In genomic region chr19:30567535-30568232, GRCh38 we compare ENCODE assay signal across 31 cellular contexts.
DNase-seq lines count a peak whose midpoint lies in the region; ATAC-seq, FAIRE-seq and TF ChIP-seq lines count a peak whose summit lies in the region.
"Had no signal": no experiment of that assay in that cellular context is flagged by ENCODE, and none has a peak within 500 bp of the region (broad histone marks: within the 10 kb centered on the region; RNA-seq: fewer than 3 reads in every experiment).

No MANE protein-coding gene starts in this region.

- H3K36me3 ChIP-seq in adipocyte (ENCODE audit: control insufficient read depth, insufficient read depth, low read length, severe bottlenecking), result no peaks in the 10 kb centered on the region
- H3K36me3 ChIP-seq: BLaER1 treated with 17β-estradiol and CSF1 and Interleukin-3, amounts not matched to agents 10 nM and 100 nM; cardiac muscle cell had no signal

- H3K4me1 Mint-ChIP-seq in nephron progenitor cell, result peaks cover 42% of the 10 kb centered on the region
- no peaks in the 10 kb centered on the region for H3K4me1 Mint-ChIP-seq in activated CD8-positive, alpha-beta T cell treated with anti-CD3 and anti-CD28 coated beads, Interleukin-2, amount 10 ng/mL, durations not matched to agents 7 days and 5 days (ENCODE audit: low read depth)
- H3K4me1 Mint-ChIP-seq: natural killer cell; stimulated activated effector memory CD8-positive, alpha-beta T cell treated with anti-CD3 and anti-CD28 coated beads, Interleukin-12 subunit alpha, Interleukin-12 subunit beta, amount 100 ng/mL, for 72 hours had no signal

- DNase-seq in D721Med (ENCODE audit: insufficient read length, low spot score) (no peak), NCI-H526 (lab: John Stamatoyannopoulos, UW) (peak; percentile 39 to 41), adipocyte (ENCODE audit: low read depth) (peak; percentile 4), nephron progenitor cell (peak; percentile 20), SIG-M5 treated with dmso at 0.1 percent for 504 hours (lab: John Stamatoyannopoulos, UW; ENCODE audit: unreplicated experiment) (no peak)
- DNase-seq in activated CD8-positive, alpha-beta T cell treated with anti-CD3 and anti-CD28 coated beads, Interleukin-2, amount 10 ng/mL, durations not matched to agents 7 days and 5 days, result no peak
- DNase-seq: activated CD4-positive, alpha-beta T cell treated with anti-CD3 and anti-CD28 coated beads for 4 hours; activated CD8-positive, alpha-beta memory T cell treated with anti-CD3 and anti-CD28 coated beads for 24 hours; activated T-cell treated with anti-CD3 and anti-CD28 coated beads for 4 hours; aorta; cortex of kidney; effector memory CD8-positive, alpha-beta T cell; GOT3; HFFc6; islet precursor cell; MV-4-11; natural killer cell; NCI-H1436; NCI-H2081 treated with DMSO at 0.1 percent for 48 hours; stimulated activated CD4-positive, alpha-beta T cell treated with anti-CD3 and anti-CD28 coated beads, Interleukin-15, amount 100 ng/mL, for 24 hours; T1000; trophoblast cell had no signal

- H3K27me3 Mint-ChIP-seq in nephron progenitor cell (ENCODE audit: low read depth, poor library complexity), result peaks cover 28% of the 10 kb centered on the region
- no peaks in the 10 kb centered on the region for H3K27me3 Mint-ChIP-seq in activated CD8-positive, alpha-beta T cell treated with anti-CD3 and anti-CD28 coated beads, Interleukin-2, amount 10 ng/mL, durations not matched to agents 7 days and 5 days (ENCODE audit: low read depth)
- H3K27me3 Mint-ChIP-seq: activated naive CD8-positive, alpha-beta T cell; effector memory CD8-positive, alpha-beta T cell; IgD-negative memory B cell had no signal

- no peaks in the 10 kb centered on the region for H3K9me3 ChIP-seq in adipocyte (ENCODE audit: control insufficient read depth, low read length)
- H3K9me3 ChIP-seq: BLaER1 treated with 17β-estradiol and CSF1 and Interleukin-3, amounts not matched to agents 10 nM and 100 nM had no signal

- H3K4me3 ChIP-seq in adipocyte (ENCODE audit: low read length), result no peak overlapping the region
- H3K4me3 ChIP-seq: BLaER1 treated with 17β-estradiol and CSF1 and Interleukin-3, amounts not matched to agents 10 nM and 100 nM; cardiac muscle cell had no signal

- peak; percentile 82 for FAIRE-seq in D721Med (lab: Jason Lieb, UNC)
- FAIRE-seq: GM19239 had no signal

- ATAC-seq in activated CD8-positive, alpha-beta T cell treated with anti-CD3 and anti-CD28 coated beads, Interleukin-2, amount 10 ng/mL, durations not matched to agents 7 days and 5 days, result no peak
- ATAC-seq in HG02623 (IDR thresholded peaks at IDR 0.05; ENCODE audit: unreplicated experiment) (no peak), HG03159 (IDR thresholded peaks at IDR 0.05; ENCODE audit: unreplicated experiment) (no peak)
- ATAC-seq: effector memory CD8-positive, alpha-beta T cell; natural killer cell; Right ventricle myocardium inferior; stimulated activated effector memory CD8-positive, alpha-beta T cell treated with anti-CD3 and anti-CD28 coated beads, Interleukin-12 subunit alpha, Interleukin-12 subunit beta, amount 100 ng/mL, for 72 hours had no signal

- no peaks in the 10 kb centered on the region for H3K9me3 Mint-ChIP-seq in nephron progenitor cell
- H3K9me3 Mint-ChIP-seq in activated CD8-positive, alpha-beta T cell treated with anti-CD3 and anti-CD28 coated beads, Interleukin-2, amount 10 ng/mL, durations not matched to agents 7 days and 5 days (ENCODE audit: insufficient read depth), result no peaks in the 10 kb centered on the region
- H3K9me3 Mint-ChIP-seq: effector memory CD8-positive, alpha-beta T cell; natural killer cell had no signal

- no peak overlapping the region for H3K27ac Mint-ChIP-seq in nephron progenitor cell
- H3K27ac Mint-ChIP-seq in activated CD8-positive, alpha-beta T cell treated with anti-CD3 and anti-CD28 coated beads, Interleukin-2, amount 10 ng/mL, durations not matched to agents 7 days and 5 days, result no peak overlapping the region
- H3K27ac Mint-ChIP-seq: activated naive CD8-positive, alpha-beta T cell; effector memory CD8-positive, alpha-beta T cell; HFFc6; IgD-negative memory B cell; natural killer cell; stimulated activated effector memory CD8-positive, alpha-beta T cell treated with anti-CD3 and anti-CD28 coated beads, Interleukin-12 subunit alpha, Interleukin-12 subunit beta, amount 100 ng/mL, for 72 hours had no signal

- CTCF ChIA-PET in activated CD8-positive, alpha-beta T cell treated with anti-CD3 and anti-CD28 coated beads, Interleukin-2, amount 10 ng/mL, durations not matched to agents 7 days and 5 days (lab: Charles Lee), result no interaction called here

- no peaks in the 10 kb centered on the region for H3K4me1 ChIP-seq in adipocyte (ENCODE audit: control insufficient read depth, insufficient read depth, low read length)
- H3K4me1 ChIP-seq: BLaER1 treated with 17β-estradiol and CSF1 and Interleukin-3, amounts not matched to agents 10 nM and 100 nM had no signal

- peaks cover 5% of the 10 kb centered on the region for H3K27me3 ChIP-seq in adipocyte (replicated peaks; ENCODE audit: control insufficient read depth, insufficient read depth, low read length)
- H3K27me3 ChIP-seq: BLaER1 treated with 17β-estradiol and CSF1 and Interleukin-3, amounts not matched to agents 10 nM and 100 nM; cardiac muscle cell had no signal

- TF ChIP-seq CTCF in D721Med (IDR thresholded peaks at IDR 0.05; ENCODE audit: insufficient read depth, missing control alignments) (no peak), nephron progenitor cell (IDR thresholded peaks at IDR 0.05) (no peak)

- H3K4me3 Mint-ChIP-seq in nephron progenitor cell, result no peak overlapping the region
- no peak overlapping the region for H3K4me3 Mint-ChIP-seq in activated CD8-positive, alpha-beta T cell treated with anti-CD3 and anti-CD28 coated beads, Interleukin-2, amount 10 ng/mL, durations not matched to agents 7 days and 5 days
- H3K4me3 Mint-ChIP-seq: activated naive CD8-positive, alpha-beta T cell; effector memory CD8-positive, alpha-beta T cell; HFFc6; IgD-negative memory B cell; natural killer cell; stimulated activated effector memory CD8-positive, alpha-beta T cell treated with anti-CD3 and anti-CD28 coated beads, Interleukin-12 subunit alpha, Interleukin-12 subunit beta, amount 100 ng/mL, for 72 hours had no signal

- POLR2A ChIA-PET in activated CD8-positive, alpha-beta T cell treated with anti-CD3 and anti-CD28 coated beads, Interleukin-2, amount 10 ng/mL, durations not matched to agents 7 days and 5 days (lab: Charles Lee), result no interaction called here

- H3K9ac ChIP-seq in adipocyte (ENCODE audit: low read length), result no peak overlapping the region
- H3K9ac ChIP-seq: BLaER1 treated with 17β-estradiol and CSF1 and Interleukin-3, amounts not matched to agents 10 nM and 100 nM had no signal

- H3K36me3 Mint-ChIP-seq in nephron progenitor cell (ENCODE audit: low read depth), result no peaks in the 10 kb centered on the region
- H3K36me3 Mint-ChIP-seq in activated CD8-positive, alpha-beta T cell treated with anti-CD3 and anti-CD28 coated beads, Interleukin-2, amount 10 ng/mL, durations not matched to agents 7 days and 5 days (ENCODE audit: low read depth), result no peaks in the 10 kb centered on the region
- H3K36me3 Mint-ChIP-seq: activated naive CD8-positive, alpha-beta T cell; IgD-negative memory B cell; natural killer cell; stimulated activated effector memory CD8-positive, alpha-beta T cell treated with anti-CD3 and anti-CD28 coated beads, Interleukin-12 subunit alpha, Interleukin-12 subunit beta, amount 100 ng/mL, for 72 hours had no signal

Comparison
In these comparisons a context has a peak if more than half of its experiments do, and no peak if none do; other contexts are left out.
1. DNase-seq: peak in NCI-H526 (2 of 2), adipocyte (single experiment) and nephron progenitor cell (single experiment); none in D721Med (single experiment), activated CD8-positive, alpha-beta T cell treated with anti-CD3 and anti-CD28 coated beads, Interleukin-2, amount 10 ng/mL, durations not matched to agents 7 days and 5 days (single experiment) and SIG-M5 treated with dmso at 0.1 percent for 504 hours (single experiment).